In the genomic region with DNA sequence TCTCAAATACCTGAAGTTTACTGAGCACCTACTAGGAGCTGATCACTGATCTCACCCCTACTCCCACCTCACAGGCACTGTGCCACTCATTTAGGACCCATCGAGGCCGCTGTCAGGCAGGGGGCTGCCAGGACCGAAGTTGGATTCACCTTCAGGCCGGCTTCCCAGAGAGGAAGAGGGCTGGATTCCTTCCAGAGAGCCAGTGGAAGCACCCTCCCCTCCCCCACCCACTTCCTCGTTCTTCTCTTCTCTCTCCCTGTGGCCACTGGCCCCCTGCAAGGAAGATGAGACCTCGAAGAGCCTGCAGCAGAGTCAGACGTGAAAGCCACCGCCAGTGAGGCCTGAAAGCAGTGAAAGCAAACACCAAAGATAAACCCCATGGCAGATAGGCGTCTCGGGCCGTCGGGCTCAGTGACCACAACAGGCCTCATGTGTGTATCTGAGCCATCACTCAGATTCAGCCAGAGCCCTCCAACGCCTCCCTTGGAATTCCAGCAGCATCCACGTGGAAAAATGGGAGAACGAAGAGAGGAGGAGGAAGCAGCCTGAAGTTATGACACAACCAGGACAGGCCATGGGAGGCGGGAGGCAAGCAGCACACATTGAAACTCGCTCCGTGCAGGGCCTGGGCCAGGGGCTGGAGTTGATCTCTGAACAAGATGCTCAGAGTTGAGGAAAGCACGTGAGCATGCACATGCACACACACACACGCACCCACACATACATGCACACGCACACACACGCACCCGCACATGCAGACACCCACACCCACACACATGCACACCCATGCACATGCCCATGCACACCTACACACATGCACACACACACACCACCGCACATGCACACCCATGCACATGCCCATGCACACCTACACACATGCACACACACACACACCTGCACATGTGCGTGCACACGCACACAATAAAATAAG, we compare ENCODE assay signal across 1 cellular context.
TF ChIP-seq lines count a peak whose summit lies in the region.

No MANE protein-coding gene starts in this region.

TF ChIP-seq in K562, 482 proteins besides CTCF, POLR2A, EP300 and RAD21 (continued from another document and continues in another):
- TF ChIP-seq, protein P1, sequence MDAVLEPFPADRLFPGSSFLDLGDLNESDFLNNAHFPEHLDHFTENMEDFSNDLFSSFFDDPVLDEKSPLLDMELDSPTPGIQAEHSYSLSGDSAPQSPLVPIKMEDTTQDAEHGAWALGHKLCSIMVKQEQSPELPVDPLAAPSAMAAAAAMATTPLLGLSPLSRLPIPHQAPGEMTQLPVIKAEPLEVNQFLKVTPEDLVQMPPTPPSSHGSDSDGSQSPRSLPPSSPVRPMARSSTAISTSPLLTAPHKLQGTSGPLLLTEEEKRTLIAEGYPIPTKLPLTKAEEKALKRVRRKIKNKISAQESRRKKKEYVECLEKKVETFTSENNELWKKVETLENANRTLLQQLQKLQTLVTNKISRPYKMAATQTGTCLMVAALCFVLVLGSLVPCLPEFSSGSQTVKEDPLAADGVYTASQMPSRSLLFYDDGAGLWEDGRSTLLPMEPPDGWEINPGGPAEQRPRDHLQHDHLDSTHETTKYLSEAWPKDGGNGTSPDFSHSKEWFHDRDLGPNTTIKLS (IDR thresholded peaks at IDR 0.05; ENCODE audit: borderline replicate concordance, low read depth) = no peak
- TF ChIP-seq ZNF24 (IDR thresholded peaks at IDR 0.05) = no peak
- peak; percentile 23 for TF ChIP-seq NFRKB (IDR thresholded peaks at IDR 0.05; ENCODE audit: low read depth)
- TF ChIP-seq CTBP1 (IDR thresholded peaks at IDR 0.05; ENCODE audit: borderline replicate concordance) = peak; percentile 48; the same call in 1 of the 2 replicates
- TF ChIP-seq HMG20B (CRISPR knock-in tag; IDR thresholded peaks at IDR 0.05) = no peak
- peak; percentile 29; the same call in 1 of the 2 replicates for TF ChIP-seq DMBX1 (CRISPR knock-in tag; IDR thresholded peaks at IDR 0.05; ENCODE audit: borderline replicate concordance)
- TF ChIP-seq MCM5 (IDR thresholded peaks at IDR 0.05; ENCODE audit: low read depth) = no peak
- TF ChIP-seq, protein P2, sequence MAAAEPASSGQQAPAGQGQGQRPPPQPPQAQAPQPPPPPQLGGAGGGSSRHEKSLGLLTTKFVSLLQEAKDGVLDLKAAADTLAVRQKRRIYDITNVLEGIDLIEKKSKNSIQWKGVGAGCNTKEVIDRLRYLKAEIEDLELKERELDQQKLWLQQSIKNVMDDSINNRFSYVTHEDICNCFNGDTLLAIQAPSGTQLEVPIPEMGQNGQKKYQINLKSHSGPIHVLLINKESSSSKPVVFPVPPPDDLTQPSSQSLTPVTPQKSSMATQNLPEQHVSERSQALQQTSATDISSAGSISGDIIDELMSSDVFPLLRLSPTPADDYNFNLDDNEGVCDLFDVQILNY (CRISPR knock-in tag; IDR thresholded peaks at IDR 0.05) = no peak
- TF ChIP-seq BCOR (IDR thresholded peaks at IDR 0.05) = peak; percentile 63
- no peak for TF ChIP-seq EWSR1 (IDR thresholded peaks at IDR 0.05; ENCODE audit: borderline replicate concordance, low read depth, partially characterized antibody)
- no peak for TF ChIP-seq TBP (optimal IDR thresholded peaks at IDR 0.05; ENCODE audit: low read depth, low read length)
- TF ChIP-seq MCM2 (IDR thresholded peaks at IDR 0.05; ENCODE audit: low read depth) = no peak
- TF ChIP-seq, protein P3, sequence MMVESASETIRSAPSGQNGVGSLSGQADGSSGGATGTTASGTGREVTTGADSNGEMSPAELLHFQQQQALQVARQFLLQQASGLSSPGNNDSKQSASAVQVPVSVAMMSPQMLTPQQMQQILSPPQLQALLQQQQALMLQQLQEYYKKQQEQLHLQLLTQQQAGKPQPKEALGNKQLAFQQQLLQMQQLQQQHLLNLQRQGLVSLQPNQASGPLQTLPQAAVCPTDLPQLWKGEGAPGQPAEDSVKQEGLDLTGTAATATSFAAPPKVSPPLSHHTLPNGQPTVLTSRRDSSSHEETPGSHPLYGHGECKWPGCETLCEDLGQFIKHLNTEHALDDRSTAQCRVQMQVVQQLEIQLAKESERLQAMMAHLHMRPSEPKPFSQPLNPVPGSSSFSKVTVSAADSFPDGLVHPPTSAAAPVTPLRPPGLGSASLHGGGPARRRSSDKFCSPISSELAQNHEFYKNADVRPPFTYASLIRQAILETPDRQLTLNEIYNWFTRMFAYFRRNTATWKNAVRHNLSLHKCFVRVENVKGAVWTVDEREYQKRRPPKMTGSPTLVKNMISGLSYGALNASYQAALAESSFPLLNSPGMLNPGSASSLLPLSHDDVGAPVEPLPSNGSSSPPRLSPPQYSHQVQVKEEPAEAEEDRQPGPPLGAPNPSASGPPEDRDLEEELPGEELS (CRISPR knock-in tag; IDR thresholded peaks at IDR 0.05; ENCODE audit: borderline replicate concordance) = no peak
- no peak for TF ChIP-seq STAT5B (CRISPR knock-in tag; IDR thresholded peaks at IDR 0.05)
- no peak for TF ChIP-seq ZNF431 (CRISPR knock-in tag; IDR thresholded peaks at IDR 0.05)
- no peak for TF ChIP-seq ZBED1 (IDR thresholded peaks at IDR 0.05)
- TF ChIP-seq, protein P4, sequence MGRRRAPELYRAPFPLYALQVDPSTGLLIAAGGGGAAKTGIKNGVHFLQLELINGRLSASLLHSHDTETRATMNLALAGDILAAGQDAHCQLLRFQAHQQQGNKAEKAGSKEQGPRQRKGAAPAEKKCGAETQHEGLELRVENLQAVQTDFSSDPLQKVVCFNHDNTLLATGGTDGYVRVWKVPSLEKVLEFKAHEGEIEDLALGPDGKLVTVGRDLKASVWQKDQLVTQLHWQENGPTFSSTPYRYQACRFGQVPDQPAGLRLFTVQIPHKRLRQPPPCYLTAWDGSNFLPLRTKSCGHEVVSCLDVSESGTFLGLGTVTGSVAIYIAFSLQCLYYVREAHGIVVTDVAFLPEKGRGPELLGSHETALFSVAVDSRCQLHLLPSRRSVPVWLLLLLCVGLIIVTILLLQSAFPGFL (CRISPR knock-in tag; IDR thresholded peaks at IDR 0.05) = no peak
- no peak for TF ChIP-seq DNMT1 (IDR thresholded peaks at IDR 0.05)
- TF ChIP-seq DPF2 (IDR thresholded peaks at IDR 0.05) = peak; percentile 33; the same call in 1 of the 2 replicates
- no peak for TF ChIP-seq NCOA4 (IDR thresholded peaks at IDR 0.05; ENCODE audit: partially characterized antibody)
- peak; percentile 49 to 51; a peak in 1 of 4 replicates for TF ChIP-seq TEAD1 (CRISPR knock-in tag; IDR thresholded peaks at IDR 0.05)
- TF ChIP-seq NCOR1 (IDR thresholded peaks at IDR 0.05) = no peak
- TF ChIP-seq CXXC5 (CRISPR knock-in tag; IDR thresholded peaks at IDR 0.05) = no peak; the same call in 1 of the 2 replicates
- TF ChIP-seq NCOA1 (IDR thresholded peaks at IDR 0.05; ENCODE audit: low read depth) = peak; percentile 18; the same call in 1 of the 2 replicates
- no peak for TF ChIP-seq EP400 (IDR thresholded peaks at IDR 0.05)
- TF ChIP-seq BRD4 (IDR thresholded peaks at IDR 0.05) = peak; percentile 67; the same call in 1 of the 2 replicates
- TF ChIP-seq ELF1 (tag; IDR thresholded peaks at IDR 0.05) = peak; percentile 59
- no peak for TF ChIP-seq ZNF717 (CRISPR knock-in tag; IDR thresholded peaks at IDR 0.05)
- TF ChIP-seq SMARCA4 (IDR thresholded peaks at IDR 0.05) = no peak
- no peak for TF ChIP-seq SMAD3 (CRISPR knock-in tag; conservative IDR thresholded peaks at IDR 0.05)
- TF ChIP-seq HNRNPH1 (optimal IDR thresholded peaks at IDR 0.05; ENCODE audit: low read depth, low read length) = no peak
- no peak for TF ChIP-seq KDM2B (CRISPR knock-in tag; IDR thresholded peaks at IDR 0.05)
- TF ChIP-seq, protein P5, sequence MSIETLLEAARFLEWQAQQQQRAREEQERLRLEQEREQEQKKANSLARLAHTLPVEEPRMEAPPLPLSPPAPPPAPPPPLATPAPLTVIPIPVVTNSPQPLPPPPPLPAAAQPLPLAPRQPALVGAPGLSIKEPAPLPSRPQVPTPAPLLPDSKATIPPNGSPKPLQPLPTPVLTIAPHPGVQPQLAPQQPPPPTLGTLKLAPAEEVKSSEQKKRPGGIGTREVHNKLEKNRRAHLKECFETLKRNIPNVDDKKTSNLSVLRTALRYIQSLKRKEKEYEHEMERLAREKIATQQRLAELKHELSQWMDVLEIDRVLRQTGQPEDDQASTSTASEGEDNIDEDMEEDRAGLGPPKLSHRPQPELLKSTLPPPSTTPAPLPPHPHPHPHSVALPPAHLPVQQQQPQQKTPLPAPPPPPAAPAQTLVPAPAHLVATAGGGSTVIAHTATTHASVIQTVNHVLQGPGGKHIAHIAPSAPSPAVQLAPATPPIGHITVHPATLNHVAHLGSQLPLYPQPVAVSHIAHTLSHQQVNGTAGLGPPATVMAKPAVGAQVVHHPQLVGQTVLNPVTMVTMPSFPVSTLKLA (conservative IDR thresholded peaks at IDR 0.05) = no peak
- TF ChIP-seq ZNF561 (CRISPR knock-in tag; conservative IDR thresholded peaks at IDR 0.05) = no peak
- no peak for TF ChIP-seq HDAC6 (IDR thresholded peaks at IDR 0.05; ENCODE audit: low read depth, low read length)
- no peak for TF ChIP-seq SIN3A (IDR thresholded peaks at IDR 0.05; ENCODE audit: borderline replicate concordance in 2 of 2, control insufficient read depth in 1 of 2, low read depth in 2 of 2, low read length in 2 of 2)
- no peak for TF ChIP-seq CHCHD3 (CRISPR knock-in tag; IDR thresholded peaks at IDR 0.05)
- TF ChIP-seq, protein P6, sequence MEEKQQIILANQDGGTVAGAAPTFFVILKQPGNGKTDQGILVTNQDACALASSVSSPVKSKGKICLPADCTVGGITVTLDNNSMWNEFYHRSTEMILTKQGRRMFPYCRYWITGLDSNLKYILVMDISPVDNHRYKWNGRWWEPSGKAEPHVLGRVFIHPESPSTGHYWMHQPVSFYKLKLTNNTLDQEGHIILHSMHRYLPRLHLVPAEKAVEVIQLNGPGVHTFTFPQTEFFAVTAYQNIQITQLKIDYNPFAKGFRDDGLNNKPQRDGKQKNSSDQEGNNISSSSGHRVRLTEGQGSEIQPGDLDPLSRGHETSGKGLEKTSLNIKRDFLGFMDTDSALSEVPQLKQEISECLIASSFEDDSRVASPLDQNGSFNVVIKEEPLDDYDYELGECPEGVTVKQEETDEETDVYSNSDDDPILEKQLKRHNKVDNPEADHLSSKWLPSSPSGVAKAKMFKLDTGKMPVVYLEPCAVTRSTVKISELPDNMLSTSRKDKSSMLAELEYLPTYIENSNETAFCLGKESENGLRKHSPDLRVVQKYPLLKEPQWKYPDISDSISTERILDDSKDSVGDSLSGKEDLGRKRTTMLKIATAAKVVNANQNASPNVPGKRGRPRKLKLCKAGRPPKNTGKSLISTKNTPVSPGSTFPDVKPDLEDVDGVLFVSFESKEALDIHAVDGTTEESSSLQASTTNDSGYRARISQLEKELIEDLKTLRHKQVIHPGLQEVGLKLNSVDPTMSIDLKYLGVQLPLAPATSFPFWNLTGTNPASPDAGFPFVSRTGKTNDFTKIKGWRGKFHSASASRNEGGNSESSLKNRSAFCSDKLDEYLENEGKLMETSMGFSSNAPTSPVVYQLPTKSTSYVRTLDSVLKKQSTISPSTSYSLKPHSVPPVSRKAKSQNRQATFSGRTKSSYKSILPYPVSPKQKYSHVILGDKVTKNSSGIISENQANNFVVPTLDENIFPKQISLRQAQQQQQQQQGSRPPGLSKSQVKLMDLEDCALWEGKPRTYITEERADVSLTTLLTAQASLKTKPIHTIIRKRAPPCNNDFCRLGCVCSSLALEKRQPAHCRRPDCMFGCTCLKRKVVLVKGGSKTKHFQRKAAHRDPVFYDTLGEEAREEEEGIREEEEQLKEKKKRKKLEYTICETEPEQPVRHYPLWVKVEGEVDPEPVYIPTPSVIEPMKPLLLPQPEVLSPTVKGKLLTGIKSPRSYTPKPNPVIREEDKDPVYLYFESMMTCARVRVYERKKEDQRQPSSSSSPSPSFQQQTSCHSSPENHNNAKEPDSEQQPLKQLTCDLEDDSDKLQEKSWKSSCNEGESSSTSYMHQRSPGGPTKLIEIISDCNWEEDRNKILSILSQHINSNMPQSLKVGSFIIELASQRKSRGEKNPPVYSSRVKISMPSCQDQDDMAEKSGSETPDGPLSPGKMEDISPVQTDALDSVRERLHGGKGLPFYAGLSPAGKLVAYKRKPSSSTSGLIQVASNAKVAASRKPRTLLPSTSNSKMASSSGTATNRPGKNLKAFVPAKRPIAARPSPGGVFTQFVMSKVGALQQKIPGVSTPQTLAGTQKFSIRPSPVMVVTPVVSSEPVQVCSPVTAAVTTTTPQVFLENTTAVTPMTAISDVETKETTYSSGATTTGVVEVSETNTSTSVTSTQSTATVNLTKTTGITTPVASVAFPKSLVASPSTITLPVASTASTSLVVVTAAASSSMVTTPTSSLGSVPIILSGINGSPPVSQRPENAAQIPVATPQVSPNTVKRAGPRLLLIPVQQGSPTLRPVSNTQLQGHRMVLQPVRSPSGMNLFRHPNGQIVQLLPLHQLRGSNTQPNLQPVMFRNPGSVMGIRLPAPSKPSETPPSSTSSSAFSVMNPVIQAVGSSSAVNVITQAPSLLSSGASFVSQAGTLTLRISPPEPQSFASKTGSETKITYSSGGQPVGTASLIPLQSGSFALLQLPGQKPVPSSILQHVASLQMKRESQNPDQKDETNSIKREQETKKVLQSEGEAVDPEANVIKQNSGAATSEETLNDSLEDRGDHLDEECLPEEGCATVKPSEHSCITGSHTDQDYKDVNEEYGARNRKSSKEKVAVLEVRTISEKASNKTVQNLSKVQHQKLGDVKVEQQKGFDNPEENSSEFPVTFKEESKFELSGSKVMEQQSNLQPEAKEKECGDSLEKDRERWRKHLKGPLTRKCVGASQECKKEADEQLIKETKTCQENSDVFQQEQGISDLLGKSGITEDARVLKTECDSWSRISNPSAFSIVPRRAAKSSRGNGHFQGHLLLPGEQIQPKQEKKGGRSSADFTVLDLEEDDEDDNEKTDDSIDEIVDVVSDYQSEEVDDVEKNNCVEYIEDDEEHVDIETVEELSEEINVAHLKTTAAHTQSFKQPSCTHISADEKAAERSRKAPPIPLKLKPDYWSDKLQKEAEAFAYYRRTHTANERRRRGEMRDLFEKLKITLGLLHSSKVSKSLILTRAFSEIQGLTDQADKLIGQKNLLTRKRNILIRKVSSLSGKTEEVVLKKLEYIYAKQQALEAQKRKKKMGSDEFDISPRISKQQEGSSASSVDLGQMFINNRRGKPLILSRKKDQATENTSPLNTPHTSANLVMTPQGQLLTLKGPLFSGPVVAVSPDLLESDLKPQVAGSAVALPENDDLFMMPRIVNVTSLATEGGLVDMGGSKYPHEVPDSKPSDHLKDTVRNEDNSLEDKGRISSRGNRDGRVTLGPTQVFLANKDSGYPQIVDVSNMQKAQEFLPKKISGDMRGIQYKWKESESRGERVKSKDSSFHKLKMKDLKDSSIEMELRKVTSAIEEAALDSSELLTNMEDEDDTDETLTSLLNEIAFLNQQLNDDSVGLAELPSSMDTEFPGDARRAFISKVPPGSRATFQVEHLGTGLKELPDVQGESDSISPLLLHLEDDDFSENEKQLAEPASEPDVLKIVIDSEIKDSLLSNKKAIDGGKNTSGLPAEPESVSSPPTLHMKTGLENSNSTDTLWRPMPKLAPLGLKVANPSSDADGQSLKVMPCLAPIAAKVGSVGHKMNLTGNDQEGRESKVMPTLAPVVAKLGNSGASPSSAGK (IDR thresholded peaks at IDR 0.05) = peak; percentile 60
- TF ChIP-seq MEF2A (IDR thresholded peaks at IDR 0.05; ENCODE audit: control insufficient read depth, low read depth, low read length) = no peak
- no peak for TF ChIP-seq ZNF3 (CRISPR knock-in tag; IDR thresholded peaks at IDR 0.05)
- TF ChIP-seq HEY1 (CRISPR knock-in tag; IDR thresholded peaks at IDR 0.05; ENCODE audit: borderline replicate concordance) = no peak
- TF ChIP-seq CHD1 (IDR thresholded peaks at IDR 0.05; ENCODE audit: low read length) = no peak
- no peak for TF ChIP-seq MAFG (tag; conservative IDR thresholded peaks at IDR 0.05)
- no peak for TF ChIP-seq KLF13 (tag; IDR thresholded peaks at IDR 0.05; ENCODE audit: borderline replicate concordance, low read depth)
- no peak for TF ChIP-seq POLR3G (IDR thresholded peaks at IDR 0.05; ENCODE audit: extremely low read depth, insufficient read length, insufficient replicate concordance)
- TF ChIP-seq ZNF780A (CRISPR knock-in tag; IDR thresholded peaks at IDR 0.05) = no peak
- no peak; the same call in 1 of the 2 replicates for TF ChIP-seq ARID1B (IDR thresholded peaks at IDR 0.05)
- TF ChIP-seq ETS2 (tag; IDR thresholded peaks at IDR 0.05; ENCODE audit: borderline replicate concordance, poor library complexity, severe bottlenecking) = no peak
- TF ChIP-seq RFX1 (IDR thresholded peaks at IDR 0.05) = no peak
